In genomic region chr3:52770581-52771333, GRCh38 we compare ENCODE assay signal across 8 cellular contexts. TPM values are rescaled to one million over a fixed set of nuclear protein-coding genes. Genes with fewer than 3 reads are reported as not detected.
A peak's percentile ranks its signal among the peaks of the same experiment; 100 is the strongest.
DNase-seq lines count a peak whose midpoint lies in the region; ATAC-seq and TF ChIP-seq lines count a peak whose summit lies in the region.

TSS of gene NEK4 (minus strand) at chr3:52770940. CDS start at chr3:52770746, 194 bp downstream.

- peak within 1 kb of the TSS; percentile 75 for H3K27ac ChIP-seq in C4-2B

- peaks cover 7% of the 10 kb centered on the region for H3K36me3 Mint-ChIP-seq in activated CD4-positive, alpha-beta T cell treated with anti-CD3 and anti-CD28 coated beads, Interleukin-2, amount 10 ng/mL, durations not matched to agents 7 days and 5 days (ENCODE audit: low read depth)

- no peak for TF ChIP-seq CTCF in C4-2B (conservative IDR thresholded peaks at IDR 0.05)

- H3K27ac Mint-ChIP-seq in activated CD4-positive, alpha-beta T cell treated with anti-CD3 and anti-CD28 coated beads, Interleukin-2, amount 10 ng/mL, durations not matched to agents 7 days and 5 days, result peak within 1 kb of the TSS; percentile 95

- ATAC-seq in GM19351 (IDR thresholded peaks at IDR 0.05; ENCODE audit: unreplicated experiment) (peak; percentile 95), HG03520 (IDR thresholded peaks at IDR 0.05; ENCODE audit: unreplicated experiment) (peak; percentile 90), left lobe of liver (peak; percentile 81)

- peak within 1 kb of the TSS; percentile 84 for H3K4me3 Mint-ChIP-seq in activated CD4-positive, alpha-beta T cell treated with anti-CD3 and anti-CD28 coated beads, Interleukin-2, amount 10 ng/mL, durations not matched to agents 7 days and 5 days

- POLR2A ChIA-PET in activated CD4-positive, alpha-beta T cell treated with anti-CD3 and anti-CD28 coated beads, Interleukin-2, amount 10 ng/mL, durations not matched to agents 7 days and 5 days (lab: Charles Lee), result interaction anchor here (0.5 to 0.6 kb wide), 2 partner anchors 49 to 1912 kb away, joined by 4 read pairs; no protein-coding TSS in a partner anchor

- no peaks in the 10 kb centered on the region for H3K27me3 Mint-ChIP-seq in activated CD4-positive, alpha-beta T cell treated with anti-CD3 and anti-CD28 coated beads, Interleukin-2, amount 10 ng/mL, durations not matched to agents 7 days and 5 days

- peaks cover 20% of the 10 kb centered on the region for H3K4me1 Mint-ChIP-seq in activated CD4-positive, alpha-beta T cell treated with anti-CD3 and anti-CD28 coated beads, Interleukin-2, amount 10 ng/mL, durations not matched to agents 7 days and 5 days

- CTCF ChIA-PET in activated CD4-positive, alpha-beta T cell treated with anti-CD3 and anti-CD28 coated beads, Interleukin-2, amount 10 ng/mL, durations not matched to agents 7 days and 5 days (lab: Charles Lee), result interaction anchor here (0.6 to 1.3 kb wide), 6 partner anchors 12 to 299 kb away, joined by 3 to 5 read pairs (median 4); no protein-coding TSS in a partner anchor

- DNase-seq in NCI-H69 (lab: John Stamatoyannopoulos, UW) (peak; percentile 93), dedifferentiated amniotic fluid mesenchymal stem cell (ENCODE audit: extremely low spot score) (peak; percentile 89), left lobe of liver (ENCODE audit: low spot score) (peak; percentile 95)
- peak; percentile 85 for DNase-seq in activated CD4-positive, alpha-beta T cell treated with anti-CD3 and anti-CD28 coated beads, Interleukin-2, amount 10 ng/mL, durations not matched to agents 7 days and 5 days
- DNase-seq in stimulated activated CD4-positive, alpha-beta T cell treated with anti-CD3 and anti-CD28 coated beads, Interleukin-2, amount 100 ng/mL, for 24 hours, result peak; percentile 87 to 92

- H3K9me3 Mint-ChIP-seq in activated CD4-positive, alpha-beta T cell treated with anti-CD3 and anti-CD28 coated beads, Interleukin-2, amount 10 ng/mL, durations not matched to agents 7 days and 5 days, result no peaks in the 10 kb centered on the region

RNA-seq across cellular contexts. Expression of gene NEK4, which starts in this region (rescaled TPM):
- 10 to 100 TPM; 21.4 to 22.2 TPM for total RNA-seq in activated CD4-positive, alpha-beta T cell treated with anti-CD3 and anti-CD28 coated beads, Interleukin-2, amount 10 ng/mL, durations not matched to agents 7 days and 5 days
- 16.6 TPM for total RNA-seq in left lobe of liver

Comparison
In these comparisons a context has a peak if more than half of its experiments do, and no peak if none do; other contexts are left out.
1. Peak in every context shown above with its lines: DNase-seq, ATAC-seq and H3K27ac ChIP-seq.